7 cellular contexts compared by ENCODE assay signal in genomic region chr1:26788836-26789611, GRCh38. TPM values are rescaled to one million over a fixed set of nuclear protein-coding genes. Genes with fewer than 3 reads are reported as not detected.
DNase-seq lines count a peak whose midpoint lies in the region; ATAC-seq and TF ChIP-seq lines count a peak whose summit lies in the region.

No MANE protein-coding gene starts in this region.

- H3K27ac Mint-ChIP-seq in activated naive CD8-positive, alpha-beta T cell treated with anti-CD3 and anti-CD28 coated beads, Interleukin-2, amount 10 ng/mL, durations not matched to agents 7 days and 5 days, result peak overlapping the region; percentile 100

- intact Hi-C loops in Right ventricle myocardium inferior (cut with DNase I) (loop anchor here (1.0 kb wide), 5 partner anchors 66 to 288 kb away; no protein-coding TSS in a partner anchor), ovary (cut with DNase I) (loop anchor here (2.0 to 10.0 kb wide), 4 partner anchors 64 to 186 kb away; partner anchors contain the start of gene ARID1A (in 3 of the 4))

- no peak for ATAC-seq in activated naive CD8-positive, alpha-beta T cell treated with anti-CD3 and anti-CD28 coated beads, Interleukin-2, amount 10 ng/mL, durations not matched to agents 7 days and 5 days (ENCODE audit: low read depth)
- peak; percentile 56 for ATAC-seq in Right ventricle myocardium inferior

- no peak for TF ChIP-seq EP300 in ovary (IDR thresholded peaks at IDR 0.05)

- peaks cover 18% of the 10 kb centered on the region for H3K36me3 Mint-ChIP-seq in activated naive CD8-positive, alpha-beta T cell treated with anti-CD3 and anti-CD28 coated beads, Interleukin-2, amount 10 ng/mL, durations not matched to agents 7 days and 5 days

- in situ Hi-C loops in GM13977 (cut with MboI; ENCODE audit: low pct_unique_long_range_greater_than_20kb, low sequenced_read_pairs, unreplicated experiment), result no loop called here

- DNase-seq in GM13977 (ENCODE audit: low spot score) (peak; percentile 84), NCI-H1048 (lab: John Stamatoyannopoulos, UW) (peak; percentile 53), SKM-1 treated with dmso at 0.1 percent for 144 hours (lab: John Stamatoyannopoulos, UW; ENCODE audit: unreplicated experiment) (peak; percentile 77), Right ventricle myocardium inferior (ENCODE audit: missing footprints) (peak; percentile 89), ovary (peak; percentile 85 to 93 (median 89))
- DNase-seq in activated naive CD8-positive, alpha-beta T cell treated with anti-CD3 and anti-CD28 coated beads, Interleukin-2, amount 10 ng/mL, durations not matched to agents 7 days and 5 days, result peak; percentile 76

- TF ChIP-seq CTCF in GM13977 (IDR thresholded peaks at IDR 0.05; ENCODE audit: extremely low read depth, insufficient read depth, missing control alignments) (peak; percentile 93), ovary (IDR thresholded peaks at IDR 0.05) (peak in 2 of 3 donors; percentile 96 to 97)

- H3K36me3 ChIP-seq in ovary (no peaks in the 10 kb centered on the region), thymus (ENCODE audit: control insufficient read depth, insufficient read depth) (peaks cover 12% of the 10 kb centered on the region)

- no peaks in the 10 kb centered on the region for H3K27me3 Mint-ChIP-seq in activated naive CD8-positive, alpha-beta T cell treated with anti-CD3 and anti-CD28 coated beads, Interleukin-2, amount 10 ng/mL, durations not matched to agents 7 days and 5 days

- no peaks in the 10 kb centered on the region for H3K9me3 ChIP-seq in ovary
- no peaks in the 10 kb centered on the region for H3K9me3 ChIP-seq in thymus (ENCODE audit: control insufficient read depth)

- H3K9me3 Mint-ChIP-seq in activated naive CD8-positive, alpha-beta T cell treated with anti-CD3 and anti-CD28 coated beads, Interleukin-2, amount 10 ng/mL, durations not matched to agents 7 days and 5 days, result no peaks in the 10 kb centered on the region

- peaks cover 64% of the 10 kb centered on the region for H3K4me1 Mint-ChIP-seq in activated naive CD8-positive, alpha-beta T cell treated with anti-CD3 and anti-CD28 coated beads, Interleukin-2, amount 10 ng/mL, durations not matched to agents 7 days and 5 days

- H3K27ac ChIP-seq in ovary (peak overlapping the region; percentile 96 to 99), thymus (ENCODE audit: low read depth) (peak overlapping the region; percentile 99)

- POLR2A ChIA-PET in activated naive CD8-positive, alpha-beta T cell treated with anti-CD3 and anti-CD28 coated beads, Interleukin-2, amount 10 ng/mL, durations not matched to agents 7 days and 5 days (lab: Charles Lee), result interaction anchor here (0.6 to 9.3 kb wide), 25 partner anchors 8 to 685 kb away, joined by 3 to 357 read pairs (median 8); partner anchors contain the start of genes ARID1A, GPATCH3, GPN2 and HMGN2

- peak; percentile 46 for TF ChIP-seq POLR2A in ovary (IDR thresholded peaks at IDR 0.05)

- H3K4me3 Mint-ChIP-seq in activated naive CD8-positive, alpha-beta T cell treated with anti-CD3 and anti-CD28 coated beads, Interleukin-2, amount 10 ng/mL, durations not matched to agents 7 days and 5 days, result peak overlapping the region; percentile 99

- WGBS in ovary, 3 donors, result 0 to 2% (median 1%) methylated on average over 19 of the region's 19 CpGs
- 1% methylated on average over 19 of the region's 19 CpGs for WGBS in thymus

- H3K4me1 ChIP-seq in ovary (ENCODE audit: insufficient read depth), result peaks cover 20% of the 10 kb centered on the region
- H3K4me1 ChIP-seq in thymus (ENCODE audit: control insufficient read depth, insufficient read depth, low read length), result peaks cover 19% of the 10 kb centered on the region

- H3K27me3 ChIP-seq in ovary (no peaks in the 10 kb centered on the region), thymus (ENCODE audit: control insufficient read depth, insufficient read depth) (no peaks in the 10 kb centered on the region)

- H3K4me3 ChIP-seq in ovary, result peak overlapping the region; percentile 67
- H3K4me3 ChIP-seq in thymus (ENCODE audit: low read length), result peak overlapping the region; percentile 95

RNA-seq across cellular contexts. Expression of gene PIGV, which starts 1.3 kb away (rescaled TPM):
- 10 to 100 TPM; 21.5 TPM for total RNA-seq in activated naive CD8-positive, alpha-beta T cell treated with anti-CD3 and anti-CD28 coated beads, Interleukin-2, amount 10 ng/mL, durations not matched to agents 7 days and 5 days
- total RNA-seq in Right ventricle myocardium inferior, result 6.1 TPM
- total RNA-seq in ovary, result 10 to 100 TPM in 5 of 7 donors, 1 to 10 TPM in 2; 9.2 to 15.4 (median 10.5) TPM
- 10 to 100 TPM; 12.4 to 13.3 TPM for polyA plus RNA-seq in ovary
- 10.6 TPM for polyA plus RNA-seq in thymus

RNA-seq across cellular contexts. Expression of gene ZDHHC18, which starts 37.5 kb away (rescaled TPM):
- total RNA-seq in activated naive CD8-positive, alpha-beta T cell treated with anti-CD3 and anti-CD28 coated beads, Interleukin-2, amount 10 ng/mL, durations not matched to agents 7 days and 5 days, result 10 to 100 TPM; 52.9 TPM
- 17.7 TPM for total RNA-seq in Right ventricle myocardium inferior
- 10 to 100 TPM; 10.7 to 15.8 (median 12.3) TPM for total RNA-seq in ovary
- polyA plus RNA-seq in ovary, result 10 to 100 TPM in 1 of 2 donors, 1 to 10 TPM in 1; 9.5 to 12.9 TPM
- polyA plus RNA-seq in thymus, result 9.1 TPM
